ENCODE assay signal across 27 cellular contexts in genomic region chr19:49829721-49830120, GRCh38.
"Had no signal": no experiment of that assay in that cellular context is flagged by ENCODE, and none has a peak within 500 bp of the region (broad histone marks: within the 10 kb centered on the region; RNA-seq: fewer than 3 reads in every experiment).

No MANE protein-coding gene starts in this region.

- H3K4me2 ChIP-seq: neural progenitor cell had no signal

- H3K4me1 ChIP-seq: neural progenitor cell, thyroid gland, transverse colon, vagina had no signal

- H3K36me3 ChIP-seq: neural progenitor cell, ovary had no signal

- H3K27ac ChIP-seq: left lung, neural progenitor cell, neutrophil, ovary, spleen, stomach, testis, thyroid gland, transverse colon, upper lobe of left lung, vagina had no signal

- H2AFZ ChIP-seq: neural progenitor cell had no signal

- H3K9me3 ChIP-seq: left lung, neutrophil, ovary, spleen, stomach, testis, thyroid gland, transverse colon, upper lobe of left lung, vagina had no signal

- H3K4me3 ChIP-seq: left lung, lung, neural progenitor cell, ovary, spleen, stomach, testis, thyroid gland, transverse colon, upper lobe of left lung, vagina had no signal

- DNase-seq: hippocampal formation; immature natural killer cell; kidney; left colon; left lung; mesendoderm; naive B cell; natural killer cell; nephron progenitor cell; occipital lobe; ovary; retina; small intestine; spleen; stimulated activated CD4-positive, alpha-beta T cell treated with anti-CD3 and anti-CD28 coated beads, Interleukin-4, amount 100 ng/mL, for 4 hours; stimulated activated CD8-positive, alpha-beta memory T cell treated with anti-CD3 and anti-CD28 coated beads, Interleukin-4, amount 100 ng/mL, for 48 hours; stimulated activated naive B cell treated with anti-CD40 and anti-IgM and Interleukin-4, amounts not matched to agents 10 μg/mL and 1 μg/mL and 100 μg/mL, for 72 hours; stimulated activated naive CD8-positive, alpha-beta T cell treated with anti-CD3 and anti-CD28 coated beads, Interleukin-15, Interleukin-2, amounts not matched to agents 100 U/mL and 50 U/mL, for 24 hours; stomach; testis; thyroid gland; transverse colon; upper lobe of left lung had no signal

- H3K27me3 ChIP-seq: left lung, neural progenitor cell, neutrophil, ovary, spleen, stomach, testis, thyroid gland, transverse colon, upper lobe of left lung, vagina had no signal

- H3K9ac ChIP-seq: neural progenitor cell had no signal
